ENCODE assay signal across 10 cellular contexts in the genomic region with DNA sequence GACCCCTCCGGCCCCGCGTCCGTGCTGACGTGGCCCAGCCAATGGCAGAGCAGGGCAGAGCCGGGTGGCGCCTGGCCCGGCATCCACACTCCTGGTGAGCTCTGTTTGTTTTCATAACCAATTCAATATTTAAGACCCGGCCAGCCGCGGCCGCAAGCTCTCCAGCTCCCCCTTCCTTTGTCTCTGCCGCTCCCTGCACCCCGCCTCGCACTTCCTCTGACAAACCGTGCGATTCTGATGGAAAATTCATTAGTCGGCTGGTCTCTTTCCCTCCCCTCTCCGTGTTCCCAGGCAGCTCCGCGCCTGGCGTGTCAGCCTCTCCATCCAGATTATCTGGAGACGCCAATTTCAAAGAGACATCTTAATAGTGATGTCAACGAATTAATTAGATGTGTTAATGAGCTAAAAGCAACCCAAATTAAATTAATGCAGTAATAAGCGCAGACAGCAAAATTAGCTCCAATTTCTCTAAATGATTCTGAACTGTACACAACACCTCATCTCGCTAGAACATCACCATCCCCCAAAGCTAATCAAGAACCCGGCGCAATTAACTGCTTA. TPM values are rescaled to one million over a fixed set of nuclear protein-coding genes. Genes with fewer than 3 reads are reported as not detected.
DNase-seq lines count a peak whose midpoint lies in the region; ATAC-seq and TF ChIP-seq lines count a peak whose summit lies in the region.
"Had no signal": no experiment of that assay in that cellular context is flagged by ENCODE, and none has a peak within 500 bp of the region (broad histone marks: within the 10 kb centered on the region; RNA-seq: fewer than 3 reads in every experiment).

No MANE protein-coding gene starts in this region.

- H3K4me1 ChIP-seq in PC-9 (replicated peaks; ENCODE audit: insufficient read depth): no peaks in the 10 kb centered on the region
- H3K4me1 ChIP-seq in MM.1S (ENCODE audit: low read length): no peaks in the 10 kb centered on the region
- H3K4me1 ChIP-seq: right lobe of liver had no signal

- H3K4me2 ChIP-seq in PC-9: no peak overlapping the region
- H3K4me2 ChIP-seq in MM.1S (ENCODE audit: low read depth, low read length): no peak overlapping the region

- no TSS peak for BruUV-seq in PC-9 (replicated peaks; lab: Mats Ljungman, UMichigan)

- H3K27ac Mint-ChIP-seq in WTC11: no peak overlapping the region

- H3K79me2 ChIP-seq in PC-9 (ENCODE audit: low read depth) (no peaks in the 10 kb centered on the region), MM.1S (ENCODE audit: low read length) (no peaks in the 10 kb centered on the region)

- TF ChIP-seq CTCF in WTC11 (IDR thresholded peaks at IDR 0.05) (no peak), PC-9 (conservative IDR thresholded peaks at IDR 0.05) (no peak), MM.1S (IDR thresholded peaks at IDR 0.05; ENCODE audit: low read length) (no peak)

- H3K4me3 ChIP-seq in PC-9: no peak overlapping the region
- no peak overlapping the region for H3K4me3 ChIP-seq in MM.1S (ENCODE audit: low read length)
- H3K4me3 ChIP-seq: GM12878, right lobe of liver had no signal

- H3K9me3 ChIP-seq in PC-9 (ENCODE audit: insufficient read depth, low read depth) (peaks cover 9% of the 10 kb centered on the region; the same call in 1 of the 2 replicates), MM.1S (replicated peaks; ENCODE audit: insufficient read depth, low read length) (no peaks in the 10 kb centered on the region)
- H3K9me3 ChIP-seq: right lobe of liver had no signal

- H3K4me1 Mint-ChIP-seq in WTC11: peaks cover 11% of the 10 kb centered on the region

- H3F3A ChIP-seq in PC-9 (ENCODE audit: insufficient read depth, low read depth) (peaks cover 10% of the 10 kb centered on the region), MM.1S (ENCODE audit: insufficient read depth, low read length) (no peaks in the 10 kb centered on the region)

- no peaks in the 10 kb centered on the region for H3K9me3 Mint-ChIP-seq in WTC11

- H3K9ac ChIP-seq in MM.1S (ENCODE audit: low read length): no peak overlapping the region

- POLR2A ChIA-PET in WTC11 (lab: Charles Lee): no interaction called here
- POLR2A ChIA-PET in PC-9 (lab: Charles Lee; ENCODE audit: unreplicated experiment): interaction anchor here (0.5 kb wide), 1 partner anchor 168 kb away, joined by 4 read pairs; no protein-coding TSS in a partner anchor

- peak; percentile 55 for ATAC-seq in WTC11
- no peak for ATAC-seq in GM19452 (IDR thresholded peaks at IDR 0.05; ENCODE audit: unreplicated experiment)
- ATAC-seq: GM12878, right lobe of liver had no signal

- DNase-seq in COLO668 (lab: John Stamatoyannopoulos, UW; ENCODE audit: unreplicated experiment) (peak; percentile 56), Kasumi-1 (lab: John Stamatoyannopoulos, UW) (peak; percentile 15 to 26), WTC11 (ENCODE audit: low spot score) (peak; percentile 38), kidney tubule cell (ENCODE audit: low spot score) (peak; percentile 6), PC-9 (no peak), MM.1S (no peak)
- DNase-seq in activated CD8-positive, alpha-beta memory T cell treated with anti-CD3 and anti-CD28 coated beads, Interleukin-2, amount 50 U/mL, for 48 hours: no peak
- DNase-seq: right lobe of liver had no signal

- intact Hi-C loops in PC-9 (cut with micrococcal nuclease; ENCODE audit: unreplicated experiment): no loop called here

- no peaks in the 10 kb centered on the region for H3K36me3 Mint-ChIP-seq in WTC11

- H4K20me1 ChIP-seq in PC-9 (ENCODE audit: insufficient read depth) (peaks cover 4% of the 10 kb centered on the region; the same call in 1 of the 2 replicates), MM.1S (ENCODE audit: insufficient read depth, low read length) (no peaks in the 10 kb centered on the region)

- H3K4me3 Mint-ChIP-seq in WTC11: peak overlapping the region; percentile 71

- H3K27ac ChIP-seq in PC-9 (no peak overlapping the region), MM.1S (ENCODE audit: low read length) (no peak overlapping the region)
- H3K27ac ChIP-seq: right lobe of liver had no signal

- H3K36me3 ChIP-seq in PC-9 (ENCODE audit: low read depth) (no peaks in the 10 kb centered on the region), MM.1S (replicated peaks; ENCODE audit: insufficient read depth, low read length) (no peaks in the 10 kb centered on the region)
- H3K36me3 ChIP-seq: right lobe of liver had no signal

- H3K27me3 Mint-ChIP-seq in WTC11 (ENCODE audit: low read depth): peaks cover 41% of the 10 kb centered on the region

- no peaks in the 10 kb centered on the region for H3K9me2 ChIP-seq in PC-9 (ENCODE audit: insufficient read depth)
- H3K9me2 ChIP-seq in MM.1S (replicated peaks; ENCODE audit: insufficient read depth, low read length): no peaks in the 10 kb centered on the region

- H2AFZ ChIP-seq in PC-9: no peak overlapping the region
- no peak overlapping the region for H2AFZ ChIP-seq in MM.1S (ENCODE audit: low read length)

- CTCF ChIA-PET in WTC11 (lab: Charles Lee): interaction anchor here (0.7 to 3.0 kb wide), 15 partner anchors 9 to 235 kb away, joined by 3 to 20 read pairs (median 3); no protein-coding TSS in a partner anchor
- CTCF ChIA-PET in PC-9 (lab: Charles Lee): no interaction called here

- H3K27me3 ChIP-seq in PC-9 (ENCODE audit: insufficient read depth, low read depth) (peaks cover 94% of the 10 kb centered on the region), MM.1S (replicated peaks; ENCODE audit: insufficient read depth, low read length) (peaks cover 93% of the 10 kb centered on the region)

TF ChIP-seq in WTC11, 78 proteins besides CTCF, POLR2A, EP300 and RAD21:
- TF ChIP-seq, protein P1, sequence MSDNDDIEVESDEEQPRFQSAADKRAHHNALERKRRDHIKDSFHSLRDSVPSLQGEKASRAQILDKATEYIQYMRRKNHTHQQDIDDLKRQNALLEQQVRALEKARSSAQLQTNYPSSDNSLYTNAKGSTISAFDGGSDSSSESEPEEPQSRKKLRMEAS (CRISPR knock-in tag; IDR thresholded peaks at IDR 0.05): peak; percentile 28; the same call in 1 of the 2 replicates
- TF ChIP-seq, protein P2, sequence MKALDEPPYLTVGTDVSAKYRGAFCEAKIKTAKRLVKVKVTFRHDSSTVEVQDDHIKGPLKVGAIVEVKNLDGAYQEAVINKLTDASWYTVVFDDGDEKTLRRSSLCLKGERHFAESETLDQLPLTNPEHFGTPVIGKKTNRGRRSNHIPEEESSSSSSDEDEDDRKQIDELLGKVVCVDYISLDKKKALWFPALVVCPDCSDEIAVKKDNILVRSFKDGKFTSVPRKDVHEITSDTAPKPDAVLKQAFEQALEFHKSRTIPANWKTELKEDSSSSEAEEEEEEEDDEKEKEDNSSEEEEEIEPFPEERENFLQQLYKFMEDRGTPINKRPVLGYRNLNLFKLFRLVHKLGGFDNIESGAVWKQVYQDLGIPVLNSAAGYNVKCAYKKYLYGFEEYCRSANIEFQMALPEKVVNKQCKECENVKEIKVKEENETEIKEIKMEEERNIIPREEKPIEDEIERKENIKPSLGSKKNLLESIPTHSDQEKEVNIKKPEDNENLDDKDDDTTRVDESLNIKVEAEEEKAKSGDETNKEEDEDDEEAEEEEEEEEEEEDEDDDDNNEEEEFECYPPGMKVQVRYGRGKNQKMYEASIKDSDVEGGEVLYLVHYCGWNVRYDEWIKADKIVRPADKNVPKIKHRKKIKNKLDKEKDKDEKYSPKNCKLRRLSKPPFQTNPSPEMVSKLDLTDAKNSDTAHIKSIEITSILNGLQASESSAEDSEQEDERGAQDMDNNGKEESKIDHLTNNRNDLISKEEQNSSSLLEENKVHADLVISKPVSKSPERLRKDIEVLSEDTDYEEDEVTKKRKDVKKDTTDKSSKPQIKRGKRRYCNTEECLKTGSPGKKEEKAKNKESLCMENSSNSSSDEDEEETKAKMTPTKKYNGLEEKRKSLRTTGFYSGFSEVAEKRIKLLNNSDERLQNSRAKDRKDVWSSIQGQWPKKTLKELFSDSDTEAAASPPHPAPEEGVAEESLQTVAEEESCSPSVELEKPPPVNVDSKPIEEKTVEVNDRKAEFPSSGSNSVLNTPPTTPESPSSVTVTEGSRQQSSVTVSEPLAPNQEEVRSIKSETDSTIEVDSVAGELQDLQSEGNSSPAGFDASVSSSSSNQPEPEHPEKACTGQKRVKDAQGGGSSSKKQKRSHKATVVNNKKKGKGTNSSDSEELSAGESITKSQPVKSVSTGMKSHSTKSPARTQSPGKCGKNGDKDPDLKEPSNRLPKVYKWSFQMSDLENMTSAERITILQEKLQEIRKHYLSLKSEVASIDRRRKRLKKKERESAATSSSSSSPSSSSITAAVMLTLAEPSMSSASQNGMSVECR (CRISPR knock-in tag; IDR thresholded peaks at IDR 0.05; ENCODE audit: borderline replicate concordance): no peak
- TF ChIP-seq, protein P3, sequence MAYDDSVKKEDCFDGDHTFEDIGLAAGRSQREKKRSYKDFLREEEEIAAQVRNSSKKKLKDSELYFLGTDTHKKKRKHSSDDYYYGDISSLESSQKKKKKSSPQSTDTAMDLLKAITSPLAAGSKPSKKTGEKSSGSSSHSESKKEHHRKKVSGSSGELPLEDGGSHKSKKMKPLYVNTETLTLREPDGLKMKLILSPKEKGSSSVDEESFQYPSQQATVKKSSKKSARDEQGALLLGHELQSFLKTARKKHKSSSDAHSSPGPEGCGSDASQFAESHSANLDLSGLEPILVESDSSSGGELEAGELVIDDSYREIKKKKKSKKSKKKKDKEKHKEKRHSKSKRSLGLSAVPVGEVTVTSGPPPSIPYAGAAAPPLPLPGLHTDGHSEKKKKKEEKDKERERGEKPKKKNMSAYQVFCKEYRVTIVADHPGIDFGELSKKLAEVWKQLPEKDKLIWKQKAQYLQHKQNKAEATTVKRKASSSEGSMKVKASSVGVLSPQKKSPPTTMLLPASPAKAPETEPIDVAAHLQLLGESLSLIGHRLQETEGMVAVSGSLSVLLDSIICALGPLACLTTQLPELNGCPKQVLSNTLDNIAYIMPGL (CRISPR knock-in tag; IDR thresholded peaks at IDR 0.05): 0 out of 2 replicates have a peak, but pooled peaks have one; percentile 42
- TF ChIP-seq ZNF317 (CRISPR knock-in tag; IDR thresholded peaks at IDR 0.05; ENCODE audit: borderline replicate concordance, low read depth): no peak
- TF ChIP-seq ZNF396 (CRISPR knock-in tag; IDR thresholded peaks at IDR 0.05; ENCODE audit: borderline replicate concordance): no peak
TF ChIP-seq in WTC11: peak in this region for 2.

RNA-seq across cellular contexts. Expression of a gene that starts 55.3 kb away (rescaled TPM):
- total RNA-seq in WTC11 (2021): 13.6 to 15.7 TPM (median 14.1 TPM) in 3 replicates
- 104 and 115 TPM in 2 replicates for total RNA-seq in PC-9 (2021)

Comparison
In these comparisons a context has a peak if more than half of its experiments do, and no peak if none do; other contexts are left out.
1. DNase-seq: peak in COLO668 (single experiment), Kasumi-1 (2 of 2), WTC11 (single experiment) and kidney tubule cell (single experiment); none in activated CD8-positive, alpha-beta memory T cell treated with anti-CD3 and anti-CD28 coated beads, Interleukin-2, amount 50 U/mL, for 48 hours (single experiment), PC-9 (0 of 2) and MM.1S (single experiment).